ENCODE assay signal across 22 cellular contexts in the genomic region with DNA sequence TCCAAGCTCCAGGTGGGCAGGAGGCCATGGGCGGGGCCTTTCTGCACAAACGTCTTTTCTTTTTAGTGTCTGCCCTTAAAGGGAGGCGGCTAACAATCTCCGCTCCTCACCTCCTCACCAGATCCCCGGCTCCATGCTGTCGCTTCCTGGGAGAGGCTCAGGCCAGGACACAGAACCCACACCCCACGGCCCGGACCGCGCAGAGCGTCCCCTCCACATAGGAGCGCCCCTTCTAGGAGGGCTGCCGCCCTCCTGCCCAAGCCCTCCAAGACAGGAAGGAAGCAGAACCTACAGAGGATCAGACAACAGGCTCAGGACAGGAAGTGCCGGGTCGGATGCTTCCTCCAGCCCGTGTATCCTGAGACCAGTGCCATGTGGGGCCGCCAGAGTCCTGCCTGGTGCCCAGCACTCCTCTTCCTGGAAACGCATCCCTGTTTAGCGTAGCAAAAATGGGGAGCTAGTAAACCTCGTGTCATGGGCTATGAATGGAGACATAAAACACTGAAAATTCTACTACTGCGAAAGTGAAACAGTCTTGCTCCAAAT.
"Had no signal": no experiment of that assay in that cellular context is flagged by ENCODE, and none has a peak within 500 bp of the region (broad histone marks: within the 10 kb centered on the region; RNA-seq: fewer than 3 reads in every experiment).

No MANE protein-coding gene starts in this region.

- H3K36me3 ChIP-seq: cardiac muscle cell, lower lobe of right lung, upper lobe of left lung had no signal

- H3K4me2 ChIP-seq: smooth muscle cell had no signal

- H3K4me1 ChIP-seq: body of pancreas, foreskin keratinocyte, lower lobe of right lung, testis had no signal

- DNase-seq: activated CD4-positive, alpha-beta T cell treated with anti-CD3 and anti-CD28 coated beads, Interleukin-2, amount 10 ng/mL, durations not matched to agents 7 days and 5 days; activated CD8-positive, alpha-beta memory T cell treated with anti-CD3 and anti-CD28 coated beads, Interleukin-2, amount 10 ng/mL, durations not matched to agents 7 days and 5 days; activated CD8-positive, alpha-beta T cell treated with anti-CD3 and anti-CD28 coated beads for 36 hours; activated gamma-delta T cell; activated naive CD4-positive, alpha-beta T cell treated with anti-CD3 and anti-CD28 coated beads, Interleukin-2, amount 50 U/mL, for 16 hours; activated naive CD8-positive, alpha-beta T cell treated with anti-CD3 and anti-CD28 coated beads, Interleukin-2, amount 50 U/mL, for 24 hours; activated T-cell treated with anti-CD3 and anti-CD28 coated beads for 4 hours; body of pancreas; cortex of kidney; foreskin keratinocyte; kidney; lower lobe of right lung; naive B cell; stimulated activated CD4-positive, alpha-beta T cell treated with anti-CD3 and anti-CD28 coated beads, Interleukin-15, amount 100 ng/mL, for 24 hours; stimulated activated naive B cell treated with anti-CD40 and anti-IgM and Interleukin-4, amounts not matched to agents 10 μg/mL and 1 μg/mL and 100 μg/mL, for 72 hours; T1000; testis had no signal

- H3K9me3 ChIP-seq: body of pancreas, lower lobe of right lung, testis, upper lobe of left lung had no signal

- H3K4me1 Mint-ChIP-seq: activated CD4-positive, alpha-beta T cell treated with anti-CD3 and anti-CD28 coated beads, Interleukin-2, amount 10 ng/mL, durations not matched to agents 7 days and 5 days; activated CD8-positive, alpha-beta memory T cell treated with anti-CD3 and anti-CD28 coated beads, Interleukin-2, amount 10 ng/mL, durations not matched to agents 7 days and 5 days had no signal

- H3K4me3 ChIP-seq: body of pancreas, cardiac muscle cell, lower lobe of right lung, smooth muscle cell, upper lobe of left lung had no signal

- H3K27ac ChIP-seq: body of pancreas, cardiac muscle cell, foreskin keratinocyte, lower lobe of right lung, testis, upper lobe of left lung had no signal

- ATAC-seq: activated CD4-positive, CD25-positive, alpha-beta regulatory T cell treated with anti-CD3 and anti-CD28 coated beads, Interleukin-2, amount 50 U/mL, for 24 hours; activated CD8-positive, alpha-beta memory T cell treated with anti-CD3 and anti-CD28 coated beads, Interleukin-2, amount 10 ng/mL, durations not matched to agents 7 days and 5 days; activated CD8-positive, alpha-beta T cell treated with anti-CD3 and anti-CD28 coated beads for 36 hours; activated naive CD8-positive, alpha-beta T cell treated with anti-CD3 and anti-CD28 coated beads, Interleukin-2, amount 50 U/mL, for 24 hours; body of pancreas; foreskin keratinocyte; lower lobe of right lung; sciatic nerve; stimulated activated naive B cell treated with anti-CD40 and anti-IgM and Interleukin-4, amounts not matched to agents 10 μg/mL and 1 μg/mL and 100 μg/mL, for 72 hours had no signal

- H3K27ac Mint-ChIP-seq: activated CD4-positive, alpha-beta T cell treated with anti-CD3 and anti-CD28 coated beads, Interleukin-2, amount 10 ng/mL, durations not matched to agents 7 days and 5 days; activated CD8-positive, alpha-beta memory T cell treated with anti-CD3 and anti-CD28 coated beads, Interleukin-2, amount 10 ng/mL, durations not matched to agents 7 days and 5 days; activated CD8-positive, alpha-beta T cell treated with anti-CD3 and anti-CD28 coated beads for 36 hours; activated naive CD8-positive, alpha-beta T cell treated with anti-CD3 and anti-CD28 coated beads, Interleukin-2, amount 50 U/mL, for 24 hours; naive B cell; stimulated activated naive B cell treated with anti-CD40 and anti-IgM and Interleukin-4, amounts not matched to agents 10 μg/mL and 1 μg/mL and 100 μg/mL, for 72 hours had no signal

- H3K27me3 ChIP-seq: body of pancreas, cardiac muscle cell, foreskin keratinocyte, testis, upper lobe of left lung had no signal

- H3K27me3 Mint-ChIP-seq: activated CD4-positive, alpha-beta T cell treated with anti-CD3 and anti-CD28 coated beads, Interleukin-2, amount 10 ng/mL, durations not matched to agents 7 days and 5 days; activated CD8-positive, alpha-beta T cell treated with anti-CD3 and anti-CD28 coated beads for 36 hours; activated naive CD8-positive, alpha-beta T cell treated with anti-CD3 and anti-CD28 coated beads, Interleukin-2, amount 50 U/mL, for 24 hours; naive B cell had no signal

- H3K9me3 Mint-ChIP-seq: activated CD4-positive, alpha-beta T cell treated with anti-CD3 and anti-CD28 coated beads, Interleukin-2, amount 10 ng/mL, durations not matched to agents 7 days and 5 days; activated CD8-positive, alpha-beta T cell treated with anti-CD3 and anti-CD28 coated beads for 36 hours; activated naive CD8-positive, alpha-beta T cell treated with anti-CD3 and anti-CD28 coated beads, Interleukin-2, amount 50 U/mL, for 24 hours had no signal

- H3K36me3 Mint-ChIP-seq: activated CD8-positive, alpha-beta memory T cell treated with anti-CD3 and anti-CD28 coated beads, Interleukin-2, amount 10 ng/mL, durations not matched to agents 7 days and 5 days; naive B cell; stimulated activated naive B cell treated with anti-CD40 and anti-IgM and Interleukin-4, amounts not matched to agents 10 μg/mL and 1 μg/mL and 100 μg/mL, for 72 hours had no signal

- H3K4me3 Mint-ChIP-seq: activated CD4-positive, alpha-beta T cell treated with anti-CD3 and anti-CD28 coated beads, Interleukin-2, amount 10 ng/mL, durations not matched to agents 7 days and 5 days; activated CD8-positive, alpha-beta memory T cell treated with anti-CD3 and anti-CD28 coated beads, Interleukin-2, amount 10 ng/mL, durations not matched to agents 7 days and 5 days; activated CD8-positive, alpha-beta T cell treated with anti-CD3 and anti-CD28 coated beads for 36 hours; activated naive CD8-positive, alpha-beta T cell treated with anti-CD3 and anti-CD28 coated beads, Interleukin-2, amount 50 U/mL, for 24 hours; stimulated activated naive B cell treated with anti-CD40 and anti-IgM and Interleukin-4, amounts not matched to agents 10 μg/mL and 1 μg/mL and 100 μg/mL, for 72 hours had no signal
